2 cellular contexts compared by ENCODE assay signal in genomic region chr6:137136065-137136464, GRCh38.
TF ChIP-seq lines count a peak whose summit lies in the region.

No MANE protein-coding gene starts in this region.

TF ChIP-seq in SK-N-SH, 30 proteins besides CTCF, POLR2A, EP300 and RAD21 (continued from another document):
- no peak for TF ChIP-seq ZBTB33 (IDR thresholded peaks at IDR 0.05; ENCODE audit: borderline replicate concordance, low read depth)
TF ChIP-seq in SK-N-SH: peak in this region for 0.

TF ChIP-seq in SK-N-SH treated with all-trans-retinoic acid at 6 μM for 48 hours, 23 proteins besides CTCF, POLR2A, EP300 and RAD21 (continued from another document):
- TF ChIP-seq ARNTL (CRISPR knock-in tag; IDR thresholded peaks at IDR 0.05; ENCODE audit: borderline replicate concordance, low read depth) (no peak), PATZ1 (CRISPR knock-in tag; IDR thresholded peaks at IDR 0.05; ENCODE audit: borderline replicate concordance) (no peak), TCF4 (CRISPR knock-in tag; IDR thresholded peaks at IDR 0.05; ENCODE audit: borderline replicate concordance) (no peak), ZNF565 (CRISPR knock-in tag; conservative IDR thresholded peaks at IDR 0.05; ENCODE audit: low read depth) (no peak), OSR1 (CRISPR knock-in tag; IDR thresholded peaks at IDR 0.05) (no peak), ZFP3 (CRISPR knock-in tag; IDR thresholded peaks at IDR 0.05) (no peak), ZNF70 (CRISPR knock-in tag; IDR thresholded peaks at IDR 0.05) (no peak), CSDC2 (CRISPR knock-in tag; IDR thresholded peaks at IDR 0.05) (no peak), PPARA (CRISPR knock-in tag; IDR thresholded peaks at IDR 0.05; ENCODE audit: borderline replicate concordance) (no peak), BACH2 (CRISPR knock-in tag; IDR thresholded peaks at IDR 0.05; ENCODE audit: borderline replicate concordance) (no peak), ZC3H10 (CRISPR knock-in tag; IDR thresholded peaks at IDR 0.05) (no peak), ZFP30 (CRISPR knock-in tag; IDR thresholded peaks at IDR 0.05) (no peak), CREB5 (CRISPR knock-in tag; IDR thresholded peaks at IDR 0.05; ENCODE audit: low read depth) (no peak), ZNF8 (CRISPR knock-in tag; IDR thresholded peaks at IDR 0.05) (no peak), TOX (CRISPR knock-in tag; IDR thresholded peaks at IDR 0.05; ENCODE audit: borderline replicate concordance) (no peak)
